In the genomic region with DNA sequence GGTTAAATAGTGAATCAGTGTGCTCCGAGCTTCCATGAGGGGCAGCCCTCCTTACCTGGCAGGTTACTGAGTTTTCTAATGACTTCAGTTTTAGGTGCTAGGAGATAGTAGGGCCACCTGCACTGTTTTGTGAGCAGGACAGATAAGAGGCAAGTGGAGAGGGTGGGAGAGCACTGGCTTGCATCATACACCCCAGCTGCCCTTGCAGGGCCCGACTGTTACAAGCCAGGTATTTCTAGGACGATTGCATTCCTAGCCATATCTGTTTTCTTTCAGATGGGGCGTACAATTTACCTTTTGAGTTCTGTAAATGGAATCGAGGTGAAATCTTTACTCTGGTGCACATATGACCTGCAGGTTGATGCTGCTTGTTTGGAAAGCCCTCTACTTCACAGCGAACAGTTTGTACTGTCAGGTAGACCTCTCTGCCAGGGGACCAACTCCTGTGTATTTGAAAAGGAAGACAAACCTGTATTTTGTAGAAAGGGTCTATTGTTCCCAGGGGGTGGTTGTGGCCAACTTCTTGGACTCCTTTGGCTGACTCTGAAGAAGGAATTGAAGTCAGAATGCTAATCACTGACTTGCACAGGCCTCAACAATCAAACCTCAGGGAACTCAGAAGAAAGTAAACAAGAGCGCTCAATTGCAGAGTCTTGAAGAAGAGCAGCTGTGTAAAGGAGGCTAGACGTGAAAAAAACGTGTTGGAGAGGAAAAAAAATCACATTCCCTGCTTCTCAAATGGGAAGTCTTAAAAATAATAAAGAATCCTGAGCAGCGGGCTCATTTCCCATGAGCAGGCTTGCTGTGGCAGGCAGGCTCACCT, we compare ENCODE assay signal across 12 cellular contexts. TPM values are rescaled to one million over a fixed set of nuclear protein-coding genes. Genes with fewer than 3 reads are reported as not detected.
A peak's percentile ranks its signal among the peaks of the same experiment; 100 is the strongest.
DNase-seq lines count a peak whose midpoint lies in the region; ATAC-seq and TF ChIP-seq lines count a peak whose summit lies in the region.
"Had no signal": no experiment of that assay in that cellular context is flagged by ENCODE, and none has a peak within 500 bp of the region (broad histone marks: within the 10 kb centered on the region; RNA-seq: fewer than 3 reads in every experiment).

No MANE protein-coding gene starts in this region.

- TSS peak; percentile 69 for BruUV-seq in Calu3 (replicated peaks; lab: Mats Ljungman, UMichigan)

- CTCF ChIA-PET in Calu3 (lab: Charles Lee) = interaction anchor here (1.6 kb wide), 1 partner anchor 126 kb away, joined by 5 read pairs; no protein-coding TSS in a partner anchor

- H3K9me3 Mint-ChIP-seq in Calu3 (ENCODE audit: low read depth, unreplicated experiment) (peaks cover 2% of the 10 kb centered on the region), osteocyte (ENCODE audit: unreplicated experiment) (no peaks in the 10 kb centered on the region)

- TF ChIP-seq CTCF in Calu3 (IDR thresholded peaks at IDR 0.05; ENCODE audit: unreplicated experiment) (no peak), fibroblast of villous mesenchyme (IDR thresholded peaks at IDR 0.05; ENCODE audit: insufficient read depth, low read depth, low read length) (no peak), osteocyte (IDR thresholded peaks at IDR 0.05) (no peak)

- peak; percentile 50 for DNase-seq in Calu3
- peak; percentile 47 for DNase-seq in NCI-H510A treated with DMSO at 0.1 percent for 48 hours (lab: John Stamatoyannopoulos, UW)
- peak; percentile 32 for DNase-seq in fibroblast of villous mesenchyme (ENCODE audit: low read depth)
- DNase-seq in osteocyte (ENCODE audit: extremely low spot score, unreplicated experiment) = no peak
- DNase-seq in NK-92 (lab: John Stamatoyannopoulos, UW; ENCODE audit: unreplicated experiment) = no peak
- DNase-seq in COR-L47 (lab: John Stamatoyannopoulos, UW) = no peak
- DNase-seq: amniotic stem cell; GF-D8; NCI-H2171 treated with DMSO at 0.1 percent for 48 hours; stimulated activated CD4-positive, alpha-beta T cell treated with anti-CD3 and anti-CD28 coated beads, Interleukin-4, amount 100 ng/mL, for 4 hours had no signal

- no peak overlapping the region for H3K4me3 ChIP-seq in fibroblast of villous mesenchyme (ENCODE audit: low read depth, low read length)

- peak overlapping the region; percentile 87 for H3K27ac Mint-ChIP-seq in Calu3 (ENCODE audit: unreplicated experiment)
- H3K27ac Mint-ChIP-seq in osteocyte (ENCODE audit: unreplicated experiment) = peak overlapping the region; percentile 20

- no peaks in the 10 kb centered on the region for H3K27me3 Mint-ChIP-seq in Calu3 (ENCODE audit: unreplicated experiment)
- no peaks in the 10 kb centered on the region for H3K27me3 Mint-ChIP-seq in osteocyte (ENCODE audit: unreplicated experiment)

- ATAC-seq in HG03439 (IDR thresholded peaks at IDR 0.05; ENCODE audit: unreplicated experiment) = no peak
- no peak for ATAC-seq in HG03095 (IDR thresholded peaks at IDR 0.05; ENCODE audit: unreplicated experiment)

- H3K36me3 Mint-ChIP-seq in Calu3 (ENCODE audit: insufficient read depth, unreplicated experiment) (peaks cover 22% of the 10 kb centered on the region), osteocyte (ENCODE audit: unreplicated experiment) (peaks cover 2% of the 10 kb centered on the region)

- peaks cover 84% of the 10 kb centered on the region for H3K4me1 Mint-ChIP-seq in Calu3 (ENCODE audit: low read depth, unreplicated experiment)
- H3K4me1 Mint-ChIP-seq in osteocyte (ENCODE audit: unreplicated experiment) = peaks cover 49% of the 10 kb centered on the region

- H3K4me3 Mint-ChIP-seq in Calu3 (ENCODE audit: low read depth, unreplicated experiment) (peak overlapping the region; percentile 54), osteocyte (ENCODE audit: unreplicated experiment) (no peak overlapping the region)

- intact Hi-C loops in Calu3 (cut with micrococcal nuclease; ENCODE audit: unreplicated experiment) = loop anchor here (2.0 to 5.0 kb wide), 4 partner anchors 24 to 124 kb away; no protein-coding TSS in a partner anchor

RNA-seq across cellular contexts. Expression of a gene that starts 57.2 kb away (rescaled TPM):
- total RNA-seq in Calu3 (2022) = 80.6 and 89.1 TPM in 2 replicates
- 11.2 and 18.4 TPM in 2 replicates for total RNA-seq in fibroblast of villous mesenchyme
- total RNA-seq in osteocyte = 24.4 and 29.4 TPM in 2 replicates

Comparison
In these comparisons a context has a peak if more than half of its experiments do, and no peak if none do; other contexts are left out.
1. DNase-seq: peak in Calu3 (single experiment), NCI-H510A treated with DMSO at 0.1 percent for 48 hours (single experiment) and fibroblast of villous mesenchyme (single experiment); none in osteocyte (single experiment), NK-92 (single experiment) and COR-L47 (single experiment).